ENCODE assay signal across 8 cellular contexts in genomic region chr11:112174789-112175595, GRCh38. TPM values are rescaled to one million over a fixed set of nuclear protein-coding genes. Genes with fewer than 3 reads are reported as not detected.
DNase-seq lines count a peak whose midpoint lies in the region; ATAC-seq, FAIRE-seq and TF ChIP-seq lines count a peak whose summit lies in the region.

Gene BCO2 (plus strand): TSS chr11:112175512. CDS start chr11:112175602, 90 bp downstream.

- BruUV-seq in HCT116 (replicated peaks; lab: Mats Ljungman, UMichigan) = no TSS peak

- H3K79me2 ChIP-seq in HCT116 (ENCODE audit: insufficient read depth, low read length) (no peaks in the 10 kb centered on the region), mesendoderm (ENCODE audit: control insufficient read depth, insufficient read depth, low read length) (no peaks in the 10 kb centered on the region)

- H3K27ac ChIP-seq in HCT116 (ENCODE audit: low read depth, low read length) (no peak within 1 kb of the TSS; the same call in 1 of the 2 replicates), mesendoderm (ENCODE audit: low read depth, low read length) (no peak within 1 kb of the TSS)

- H3K79me1 ChIP-seq in mesendoderm (ENCODE audit: low read length) = no peaks in the 10 kb centered on the region

- CTCF ChIA-PET in HCT116 (lab: Charles Lee) = interaction anchor here (0.6 to 1.4 kb wide), 5 partner anchors 11 to 62 kb away, joined by 3 to 16 read pairs (median 10); partner anchors contain the start of gene IL18
- CTCF ChIA-PET in activated CD4-positive, alpha-beta memory T cell treated with anti-CD3 and anti-CD28 coated beads for 36 hours (lab: Charles Lee) = interaction anchor here (0.6 to 1.4 kb wide), 9 partner anchors 15 to 88 kb away, joined by 3 to 21 read pairs (median 3); partner anchors contain the start of genes SDHD and TIMM8B

- H4K8ac ChIP-seq in mesendoderm (ENCODE audit: low read depth, low read length) = no peak within 1 kb of the TSS

- ATAC-seq in HCT116 = peak; percentile 95
- no peak for ATAC-seq in GM21360 (IDR thresholded peaks at IDR 0.05; ENCODE audit: unreplicated experiment)

- RAD21 ChIA-PET in HCT116 (lab: Charles Lee; ENCODE audit: low non-redundant PET in 1 of 2, low total read pairs in 2 of 2, uncharacterized antibody in 2 of 2, unreplicated experiment in 2 of 2) = interaction anchor here (0.5 to 1.4 kb wide), 3 partner anchors 40 to 62 kb away, joined by 3 to 11 read pairs (median 4); no protein-coding TSS in a partner anchor

- H3K36me3 Mint-ChIP-seq in activated CD4-positive, alpha-beta memory T cell treated with anti-CD3 and anti-CD28 coated beads for 36 hours = no peaks in the 10 kb centered on the region

- H3K56ac ChIP-seq in mesendoderm (ENCODE audit: low read length) = no peak within 1 kb of the TSS

- H3K9me3 ChIP-seq in HCT116 (ENCODE audit: control insufficient read depth in 1 of 2, insufficient read depth in 1 of 2, low read depth in 1 of 2, low read length in 2 of 2) = no peaks in the 10 kb centered on the region

- no peak within 1 kb of the TSS for H3K18ac ChIP-seq in mesendoderm (ENCODE audit: low read length)

- TF ChIP-seq POLR2A in HCT116 (IDR thresholded peaks at IDR 0.05; ENCODE audit: borderline replicate concordance, extremely low read depth, insufficient read depth, insufficient read length) = no peak

- no peak within 1 kb of the TSS for H3K23ac ChIP-seq in mesendoderm (ENCODE audit: low read length)

- peaks cover 16% of the 10 kb centered on the region for H3K27me3 Mint-ChIP-seq in activated CD4-positive, alpha-beta memory T cell treated with anti-CD3 and anti-CD28 coated beads for 36 hours

- H3K36me3 ChIP-seq in HCT116 (ENCODE audit: control insufficient read depth in 1 of 2, insufficient read depth in 2 of 2, low read length in 2 of 2) (no peaks in the 10 kb centered on the region), mesendoderm (ENCODE audit: control insufficient read depth, insufficient read depth, low read length) (no peaks in the 10 kb centered on the region)

- intact Hi-C loops in HCT116 (cut with micrococcal nuclease) = loop anchor here (1.0 to 5.0 kb wide), 3 partner anchors 55 to 243 kb away; no protein-coding TSS in a partner anchor
- intact Hi-C loops in activated CD4-positive, alpha-beta memory T cell treated with anti-CD3 and anti-CD28 coated beads for 36 hours (cut with micrococcal nuclease) = loop anchor here (1.0 to 10.0 kb wide), 3 partner anchors 62 to 296 kb away; partner anchors contain the start of genes CFAP68, DIXDC1 and FDXACB1

- H3K4me3 Mint-ChIP-seq in activated CD4-positive, alpha-beta memory T cell treated with anti-CD3 and anti-CD28 coated beads for 36 hours = peak within 1 kb of the TSS; percentile 50

- no peaks in the 10 kb centered on the region for H3K9me2 ChIP-seq in HCT116 (ENCODE audit: insufficient read depth)

- no peak within 1 kb of the TSS for H2AK5ac ChIP-seq in mesendoderm (ENCODE audit: low read length)

- H4K20me1 ChIP-seq in HCT116 (ENCODE audit: insufficient read depth) = no peaks in the 10 kb centered on the region

- WGBS in mesendoderm (ENCODE audit: extremely low coverage, insufficient coverage, low lambda C conversion rate) = no CpG with 5 or more reads among the region's 11 CpGs

- H3K27me3 ChIP-seq in HCT116 (ENCODE audit: insufficient read depth, low read length) = no peaks in the 10 kb centered on the region
- H3K27me3 ChIP-seq in mesendoderm (ENCODE audit: insufficient read depth, low read length, poor library complexity) = no peaks in the 10 kb centered on the region

- POLR2A ChIA-PET in HCT116 (lab: Charles Lee) = no interaction called here
- POLR2A ChIA-PET in activated CD4-positive, alpha-beta memory T cell treated with anti-CD3 and anti-CD28 coated beads for 36 hours (lab: Charles Lee) = no interaction called here

- H4K5ac ChIP-seq in mesendoderm (ENCODE audit: low read length) = no peak within 1 kb of the TSS

- TF ChIP-seq RAD21 in HCT116 (IDR thresholded peaks at IDR 0.05; ENCODE audit: low read depth) = peak; percentile 95

- H2BK15ac ChIP-seq in mesendoderm (replicated peaks; ENCODE audit: low read depth) = no peak within 1 kb of the TSS

- H2BK120ac ChIP-seq in mesendoderm (ENCODE audit: low read depth, low read length) = no peak within 1 kb of the TSS

- peak within 1 kb of the TSS; percentile 82 for H2AFZ ChIP-seq in HCT116 (ENCODE audit: low read depth, low read length, poor library complexity, severe bottlenecking)

- H3K4ac ChIP-seq in mesendoderm (ENCODE audit: low read depth, low read length) = no peak within 1 kb of the TSS

- no peak within 1 kb of the TSS for H2BK5ac ChIP-seq in mesendoderm (ENCODE audit: low read length)

- no peak within 1 kb of the TSS for H3K27ac Mint-ChIP-seq in activated CD4-positive, alpha-beta memory T cell treated with anti-CD3 and anti-CD28 coated beads for 36 hours

- DNase-seq in D721Med (ENCODE audit: insufficient read length, low spot score) = no peak
- DNase-seq in HCT116 (ENCODE audit: low read depth, low spot score) = peak; percentile 52
- peak; percentile 11 for DNase-seq in NCI-H2171 treated with DMSO at 0.1 percent for 48 hours (lab: John Stamatoyannopoulos, UW)
- peak; percentile 60 for DNase-seq in activated CD4-positive, alpha-beta memory T cell treated with anti-CD3 and anti-CD28 coated beads for 36 hours
- DNase-seq in epithelial cell of proximal tubule (ENCODE audit: low read depth) = no peak
- peak; percentile 70 for DNase-seq in mesendoderm
- peak; percentile 11 to 12 for DNase-seq in stimulated activated CD8-positive, alpha-beta memory T cell treated with anti-CD3 and anti-CD28 coated beads, Interleukin-4, amount 100 ng/mL, for 1 hour (ENCODE audit: low read depth in 2 of 2, low spot score in 1 of 2)

- H3K9ac ChIP-seq in HCT116 (ENCODE audit: low read length) (peak within 1 kb of the TSS; percentile 34), mesendoderm (ENCODE audit: low read length) (no peak within 1 kb of the TSS)

- peak; percentile 57 for TF ChIP-seq CTCF in D721Med (IDR thresholded peaks at IDR 0.05; ENCODE audit: insufficient read depth, missing control alignments)
- peak; percentile 83 to 99 (median 91) for TF ChIP-seq CTCF in HCT116 (IDR thresholded peaks at IDR 0.05 in 2 of 3, conservative IDR thresholded peaks at IDR 0.05 in 1 of 3; ENCODE audit: borderline replicate concordance in 1 of 3, insufficient read depth in 1 of 3, low read depth in 2 of 3, low read length in 2 of 3)
- peak; percentile 95 for TF ChIP-seq CTCF in epithelial cell of proximal tubule (conservative IDR thresholded peaks at IDR 0.05; ENCODE audit: low read depth, low read length)

- H3K9me3 Mint-ChIP-seq in activated CD4-positive, alpha-beta memory T cell treated with anti-CD3 and anti-CD28 coated beads for 36 hours = no peaks in the 10 kb centered on the region

- H3K4me2 ChIP-seq in HCT116 (ENCODE audit: low read length) (peak within 1 kb of the TSS; percentile 71), mesendoderm (ENCODE audit: low read length) (no peak within 1 kb of the TSS)

- H3K4me1 ChIP-seq in HCT116 (ENCODE audit: control insufficient read depth in 1 of 2, insufficient read depth in 2 of 2, low read length in 2 of 2) (peaks cover 7 to 33% of the 10 kb centered on the region in 2 experiments; a peak in 3 of 4 replicates), mesendoderm (ENCODE audit: control insufficient read depth, low read depth, low read length) (no peaks in the 10 kb centered on the region)

- peak within 1 kb of the TSS; percentile 29 to 49 for H3K4me3 ChIP-seq in HCT116 (replicated peaks in 1 of 2; ENCODE audit: low read depth in 1 of 2, low read length in 2 of 2)
- peak within 1 kb of the TSS; percentile 42 for H3K4me3 ChIP-seq in epithelial cell of proximal tubule (ENCODE audit: low read depth, low read length)
- no peak within 1 kb of the TSS for H3K4me3 ChIP-seq in mesendoderm (ENCODE audit: low read length)

- FAIRE-seq in D721Med (lab: Jason Lieb, UNC) = peak; percentile 56

- peaks cover 11% of the 10 kb centered on the region for H3K4me1 Mint-ChIP-seq in activated CD4-positive, alpha-beta memory T cell treated with anti-CD3 and anti-CD28 coated beads for 36 hours (ENCODE audit: low read depth)

TF ChIP-seq in HCT116, 20 proteins besides CTCF, POLR2A, EP300 and RAD21:
- TF ChIP-seq YY1 (IDR thresholded peaks at IDR 0.05; ENCODE audit: extremely low read depth, insufficient replicate concordance, low read depth, low read length) (peak; percentile 30), SP1 (IDR thresholded peaks at IDR 0.05; ENCODE audit: low read depth) (peak; percentile 43), ZNF274 (IDR thresholded peaks at IDR 0.05; ENCODE audit: low read depth, low read length) (no peak), TCF7L2 (IDR thresholded peaks at IDR 0.05; ENCODE audit: borderline replicate concordance, extremely low read depth, insufficient read depth, insufficient read length) (no peak), FOSL1 (IDR thresholded peaks at IDR 0.05; ENCODE audit: low read depth) (0 out of 2 replicates have a peak, but pooled peaks have one; percentile 8), ZFX (IDR thresholded peaks at IDR 0.05) (no peak), SRF (IDR thresholded peaks at IDR 0.05; ENCODE audit: low read depth) (0 out of 2 replicates have a peak, but pooled peaks have one; percentile 26), EZH2 (IDR thresholded peaks at IDR 0.05) (no peak), CBX3 (IDR thresholded peaks at IDR 0.05; ENCODE audit: low read depth) (peak; percentile 45; the same call in 1 of the 2 replicates)
- TF ChIP-seq, protein P1, sequence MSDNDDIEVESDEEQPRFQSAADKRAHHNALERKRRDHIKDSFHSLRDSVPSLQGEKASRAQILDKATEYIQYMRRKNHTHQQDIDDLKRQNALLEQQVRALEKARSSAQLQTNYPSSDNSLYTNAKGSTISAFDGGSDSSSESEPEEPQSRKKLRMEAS (IDR thresholded peaks at IDR 0.05) = 0 out of 2 replicates have a peak, but pooled peaks have one; percentile 35

RNA-seq across cellular contexts. Expression of gene BCO2, which starts in this region (rescaled TPM):
- total RNA-seq in HCT116 (2021; ENCODE audit: unreplicated experiment) (4.0 TPM), epithelial cell of proximal tubule (0.29 and 0.52 TPM in 2 replicates)
- 1.5 and 2.1 TPM in 2 replicates for polyA plus RNA-seq in HCT116 (2012)
- 1 to 10 TPM in 1 of 2 experiments, under 1 TPM in 1; 0.73 to 1.3 TPM for total RNA-seq in activated CD4-positive, alpha-beta memory T cell treated with anti-CD3 and anti-CD28 coated beads for 36 hours
- 0.41 TPM for polyA plus RNA-seq in mesendoderm (2013, experiment 1 of 2)
- polyA plus RNA-seq in mesendoderm (2013, experiment 2 of 2) = 0.20 TPM

Comparison
In these comparisons a context has a peak if more than half of its experiments do, and no peak if none do; other contexts are left out.
1. DNase-seq: peak in HCT116 (single experiment), NCI-H2171 treated with DMSO at 0.1 percent for 48 hours (single experiment), activated CD4-positive, alpha-beta memory T cell treated with anti-CD3 and anti-CD28 coated beads for 36 hours (single experiment), mesendoderm (single experiment) and stimulated activated CD8-positive, alpha-beta memory T cell treated with anti-CD3 and anti-CD28 coated beads, Interleukin-4, amount 100 ng/mL, for 1 hour (2 of 2); none in D721Med (single experiment) and epithelial cell of proximal tubule (single experiment).
2. Peak in every context shown above with its lines, with median percentiles within 50 percentile points of each other: CTCF ChIP-seq.